In genomic region chr11:119890466-119890865, GRCh38 we compare ENCODE assay signal across 22 cellular contexts.
DNase-seq lines count a peak whose midpoint lies in the region; ATAC-seq, FAIRE-seq and TF ChIP-seq lines count a peak whose summit lies in the region.
"Had no signal": no experiment of that assay in that cellular context is flagged by ENCODE, and none has a peak within 500 bp of the region (broad histone marks: within the 10 kb centered on the region; RNA-seq: fewer than 3 reads in every experiment).

No MANE protein-coding gene starts in this region.

- FAIRE-seq in kidney (lab: Jason Lieb, UNC): no peak
- FAIRE-seq: A204.1, D721Med, GM12892, GM18507, H54, HTR-8/SVneo had no signal

- H3K79me2 ChIP-seq in trophoblast cell (ENCODE audit: control insufficient read depth, insufficient read depth, low read length, poor library complexity): no peaks in the 10 kb centered on the region

- intact Hi-C loops in kidney (cut with DNase I): no loop called here

- no peaks in the 10 kb centered on the region for H3K36me3 ChIP-seq in WERI-Rb-1
- no peaks in the 10 kb centered on the region for H3K36me3 ChIP-seq in kidney (ENCODE audit: control insufficient read depth in 1 of 2, insufficient read depth in 2 of 2, low read length in 2 of 2)
- no peaks in the 10 kb centered on the region for H3K36me3 ChIP-seq in mesenchymal stem cell (ENCODE audit: control insufficient read depth in 1 of 2, insufficient read depth in 2 of 2, low read depth in 1 of 2, low read length in 2 of 2)
- H3K36me3 ChIP-seq in trophoblast cell (ENCODE audit: control insufficient read depth in 1 of 2, insufficient read depth in 2 of 2, low read length in 2 of 2): no peaks in the 10 kb centered on the region
- H3K36me3 ChIP-seq: BE2C had no signal

- DNase-seq in WERI-Rb-1 (no peak), caudate nucleus (lab: John Stamatoyannopoulos, UW) (no peak), kidney (peak; percentile 44), substantia nigra (lab: John Stamatoyannopoulos, UW) (no peak), mesenchymal stem cell (no peak), nucleus accumbens (lab: John Stamatoyannopoulos, UW) (no peak), trophoblast cell (no peak)
- DNase-seq: ACHN; BE2C; Caco-2; CD4-positive, alpha-beta T cell; GDM1; HCEC 1CT; IMR-90 had no signal

- no peak overlapping the region for H2BK120ac ChIP-seq in mesenchymal stem cell (ENCODE audit: low read depth, low read length)
- H2BK120ac ChIP-seq in trophoblast cell (ENCODE audit: insufficient read depth, low read length, poor library complexity): no peak overlapping the region

- H3K9ac ChIP-seq in kidney (ENCODE audit: low read length in 2 of 2) (no peak overlapping the region), mesenchymal stem cell (ENCODE audit: low read length) (no peak overlapping the region), trophoblast cell (ENCODE audit: low read length) (no peak overlapping the region)

- H3K27ac ChIP-seq in WERI-Rb-1 (peak overlapping the region; percentile 30; the same call in 1 of the 2 replicates), caudate nucleus (ENCODE audit: low read depth, low read length) (peak overlapping the region; percentile 95), kidney (ENCODE audit: low read depth in 2 of 2, low read length in 2 of 2) (no peak overlapping the region), substantia nigra (ENCODE audit: low read depth, low read length, poor library complexity, severe bottlenecking) (peak overlapping the region; percentile 98), mesenchymal stem cell (ENCODE audit: low read length, poor library complexity, severe bottlenecking) (no peak overlapping the region), trophoblast cell (ENCODE audit: low read depth, low read length) (no peak overlapping the region)

- no peak overlapping the region for H2BK15ac ChIP-seq in mesenchymal stem cell (ENCODE audit: low read depth, poor library complexity, severe bottlenecking)

- no peak overlapping the region for H2AK5ac ChIP-seq in mesenchymal stem cell (ENCODE audit: low read length, severe bottlenecking)
- no peak overlapping the region for H2AK5ac ChIP-seq in trophoblast cell (ENCODE audit: low read length)

- no peak overlapping the region for H4K12ac ChIP-seq in trophoblast cell (ENCODE audit: low read depth, low read length)

- H3K23ac ChIP-seq in mesenchymal stem cell (ENCODE audit: low read length in 2 of 2) (no peak overlapping the region), trophoblast cell (ENCODE audit: low read length) (no peak overlapping the region)

- H3K4me1 ChIP-seq in kidney (ENCODE audit: control insufficient read depth in 1 of 2, insufficient read depth in 1 of 2, low read depth in 1 of 2, low read length in 2 of 2) (peaks cover 0 to 2% of the 10 kb centered on the region in 2 donors), mesenchymal stem cell (ENCODE audit: control insufficient read depth, insufficient read depth, low read depth, low read length) (no peaks in the 10 kb centered on the region), trophoblast cell (ENCODE audit: control insufficient read depth in 1 of 2, insufficient read depth in 2 of 2, low read length in 2 of 2) (peaks cover 2% of the 10 kb centered on the region in 2 experiments)
- H3K4me1 ChIP-seq: Caco-2 had no signal

- H3K79me1 ChIP-seq in mesenchymal stem cell (replicated peaks; ENCODE audit: low read length, poor library complexity, severe bottlenecking) (no peaks in the 10 kb centered on the region), trophoblast cell (ENCODE audit: low read length) (no peaks in the 10 kb centered on the region)

- no peak overlapping the region for H3K4me2 ChIP-seq in mesenchymal stem cell (ENCODE audit: low read length, poor library complexity, severe bottlenecking)
- H3K4me2 ChIP-seq in trophoblast cell (ENCODE audit: low read length): no peak overlapping the region
- H3K4me2 ChIP-seq: GM23338 had no signal

- H2AFZ ChIP-seq in mesenchymal stem cell (ENCODE audit: low read depth, low read length): no peak overlapping the region
- H2AFZ ChIP-seq in trophoblast cell (ENCODE audit: insufficient read depth, low read length, poor library complexity): no peak overlapping the region
- H2AFZ ChIP-seq: GM23338 had no signal

- ATAC-seq in HG02970 (IDR thresholded peaks at IDR 0.05; ENCODE audit: low FRiP score, unreplicated experiment): no peak
- ATAC-seq: GM23338 had no signal

- WGBS in mesenchymal stem cell: 92% methylated on average over 5 of the region's 5 CpGs
- WGBS in trophoblast cell (ENCODE audit: extremely low coverage, insufficient coverage, insufficient read length): no CpG with 5 or more reads among the region's 5 CpGs

- no peak for TF ChIP-seq CTCF in WERI-Rb-1 (IDR thresholded peaks at IDR 0.05; ENCODE audit: low read depth, low read length)
- no peak for TF ChIP-seq CTCF in kidney (IDR thresholded peaks at IDR 0.05; ENCODE audit: borderline replicate concordance, extremely low read depth, insufficient read depth)

- H3K27me3 ChIP-seq in WERI-Rb-1 (ENCODE audit: insufficient read depth, low read depth, severe bottlenecking) (no peaks in the 10 kb centered on the region), mesenchymal stem cell (ENCODE audit: control insufficient read depth in 1 of 2, insufficient read depth in 1 of 2, low read length in 2 of 2) (peaks cover 40 to 89% of the 10 kb centered on the region in 2 experiments), trophoblast cell (ENCODE audit: insufficient read depth, low read length) (no peaks in the 10 kb centered on the region)
- H3K27me3 ChIP-seq: BE2C had no signal

- H3K14ac ChIP-seq in mesenchymal stem cell (ENCODE audit: low read length in 2 of 2) (no peak overlapping the region), trophoblast cell (ENCODE audit: low read length) (no peak overlapping the region)

- no peak overlapping the region for H3K4me3 ChIP-seq in WERI-Rb-1 (ENCODE audit: low read depth, low read length)
- H3K4me3 ChIP-seq in kidney (ENCODE audit: low read length in 2 of 2): no peak overlapping the region
- H3K4me3 ChIP-seq in mesenchymal stem cell (ENCODE audit: insufficient read depth in 1 of 2, low read depth in 1 of 2, low read length in 2 of 2): no peak overlapping the region
- H3K4me3 ChIP-seq in trophoblast cell (ENCODE audit: low read depth, low read length): no peak overlapping the region
- H3K4me3 ChIP-seq: GM23338 had no signal

- H2BK12ac ChIP-seq in mesenchymal stem cell (ENCODE audit: low read length in 2 of 2) (no peak overlapping the region), trophoblast cell (ENCODE audit: low read length) (no peak overlapping the region)

- H3K9me3 ChIP-seq in WERI-Rb-1 (ENCODE audit: severe bottlenecking): no peaks in the 10 kb centered on the region
- no peaks in the 10 kb centered on the region for H3K9me3 ChIP-seq in kidney (ENCODE audit: control insufficient read depth in 1 of 2, low read length in 2 of 2)
- H3K9me3 ChIP-seq in mesenchymal stem cell (ENCODE audit: control insufficient read depth, low read length): no peaks in the 10 kb centered on the region
- peaks cover 5% of the 10 kb centered on the region for H3K9me3 ChIP-seq in trophoblast cell (ENCODE audit: insufficient read depth, low read depth, low read length)
- H3K9me3 ChIP-seq: BE2C, Caco-2 had no signal

- H3K18ac ChIP-seq in mesenchymal stem cell (ENCODE audit: low read depth in 1 of 2, low read length in 2 of 2) (no peak overlapping the region), trophoblast cell (ENCODE audit: low read length) (no peak overlapping the region)

- no peak overlapping the region for H2BK5ac ChIP-seq in mesenchymal stem cell (ENCODE audit: low read depth, low read length, poor library complexity, severe bottlenecking)
- no peak overlapping the region for H2BK5ac ChIP-seq in trophoblast cell (ENCODE audit: low read depth, low read length, poor library complexity)

- H4K8ac ChIP-seq in mesenchymal stem cell (ENCODE audit: low read length) (no peak overlapping the region), trophoblast cell (ENCODE audit: low read depth, low read length) (no peak overlapping the region)

- H3K4ac ChIP-seq in mesenchymal stem cell (ENCODE audit: low read depth in 1 of 2, low read length in 2 of 2): no peak overlapping the region
- H3K4ac ChIP-seq in trophoblast cell (ENCODE audit: low read depth, low read length): no peak overlapping the region

- H4K91ac ChIP-seq in mesenchymal stem cell (ENCODE audit: low read length): no peak overlapping the region
- H4K91ac ChIP-seq in trophoblast cell (ENCODE audit: low read depth, low read length): no peak overlapping the region

Comparison
In these comparisons a context has a peak if more than half of its experiments do, and no peak if none do; other contexts are left out.
1. H3K27ac ChIP-seq: peak in WERI-Rb-1 (single experiment), caudate nucleus (single experiment) and substantia nigra (single experiment); none in kidney (0 of 2), mesenchymal stem cell (single experiment) and trophoblast cell (single experiment).